ENCODE assay signal across 8 cellular contexts in genomic region chr14:87745507-87746118, GRCh38.
DNase-seq lines count a peak whose midpoint lies in the region; ATAC-seq and TF ChIP-seq lines count a peak whose summit lies in the region.

No MANE protein-coding gene starts in this region.

- no peak overlapping the region for H3K27ac ChIP-seq in MM.1S (ENCODE audit: low read length)
- H3K27ac ChIP-seq in right lobe of liver = no peak overlapping the region

- no peaks in the 10 kb centered on the region for H3F3A ChIP-seq in MM.1S (ENCODE audit: insufficient read depth, low read length)

- ATAC-seq in natural killer cell (no peak), GM21825 (IDR thresholded peaks at IDR 0.05; ENCODE audit: unreplicated experiment) (peak; percentile 69), right lobe of liver (peak; percentile 88 to 94 (median 92))
- no peak for ATAC-seq in natural killer cell treated with Interleukin-12 subunit alpha and Interleukin-12 subunit beta and Interleukin-15 and Interleukin-18, amount 100 ng/mL, for 72 hours

- H3K4me1 Mint-ChIP-seq in natural killer cell = no peaks in the 10 kb centered on the region
- no peaks in the 10 kb centered on the region for H3K4me1 Mint-ChIP-seq in natural killer cell treated with Interleukin-12 subunit alpha and Interleukin-12 subunit beta and Interleukin-15 and Interleukin-18, amount 100 ng/mL, for 72 hours (ENCODE audit: low read depth in 2 of 2)

- no peaks in the 10 kb centered on the region for H3K27me3 ChIP-seq in MM.1S (replicated peaks; ENCODE audit: insufficient read depth, low read length)
- no peaks in the 10 kb centered on the region for H3K27me3 ChIP-seq in right lobe of liver

- no peak for TF ChIP-seq POLR2A in right lobe of liver (IDR thresholded peaks at IDR 0.05)

- H3K79me2 ChIP-seq in MM.1S (ENCODE audit: low read length) = no peaks in the 10 kb centered on the region

- no peak overlapping the region for H3K9ac ChIP-seq in MM.1S (ENCODE audit: low read length)

- no peak overlapping the region for H3K27ac Mint-ChIP-seq in natural killer cell
- H3K27ac Mint-ChIP-seq in natural killer cell treated with Interleukin-12 subunit alpha and Interleukin-12 subunit beta and Interleukin-15 and Interleukin-18, amount 100 ng/mL, for 72 hours = no peak overlapping the region

- DNase-seq in natural killer cell (no peak), MM.1S (peak; percentile 7), amniotic epithelial cell (ENCODE audit: low read depth) (peak; percentile 2), right lobe of liver (peak in 1 of 3 donors; percentile 60), NCI-H2227 (lab: John Stamatoyannopoulos, UW; ENCODE audit: unreplicated experiment) (no peak), cortex of kidney (lab: John Stamatoyannopoulos, UW) (no peak)
- DNase-seq in natural killer cell treated with Interleukin-12 subunit alpha and Interleukin-12 subunit beta and Interleukin-15 and Interleukin-18, amount 100 ng/mL, for 72 hours (ENCODE audit: low spot score) = no peak

- H3K36me3 Mint-ChIP-seq in natural killer cell = no peaks in the 10 kb centered on the region
- H3K36me3 Mint-ChIP-seq in natural killer cell treated with Interleukin-12 subunit alpha and Interleukin-12 subunit beta and Interleukin-15 and Interleukin-18, amount 100 ng/mL, for 72 hours = no peaks in the 10 kb centered on the region

- no peak overlapping the region for H3K4me2 ChIP-seq in MM.1S (ENCODE audit: low read depth, low read length)

- H4K20me1 ChIP-seq in MM.1S (ENCODE audit: insufficient read depth, low read length) = no peaks in the 10 kb centered on the region

- H3K4me3 Mint-ChIP-seq in natural killer cell = no peak overlapping the region
- H3K4me3 Mint-ChIP-seq in natural killer cell treated with Interleukin-12 subunit alpha and Interleukin-12 subunit beta and Interleukin-15 and Interleukin-18, amount 100 ng/mL, for 72 hours = no peak overlapping the region

- H3K36me3 ChIP-seq in MM.1S (replicated peaks; ENCODE audit: insufficient read depth, low read length) (no peaks in the 10 kb centered on the region), right lobe of liver (no peaks in the 10 kb centered on the region)

- TF ChIP-seq CTCF in natural killer cell (IDR thresholded peaks at IDR 0.05) = peak; percentile 35
- TF ChIP-seq CTCF in MM.1S (IDR thresholded peaks at IDR 0.05; ENCODE audit: low read length) = peak; percentile 43
- peak; percentile 60 to 81 (median 75) for TF ChIP-seq CTCF in right lobe of liver (IDR thresholded peaks at IDR 0.05)

- H3K9me3 ChIP-seq in MM.1S (replicated peaks; ENCODE audit: insufficient read depth, low read length) (no peaks in the 10 kb centered on the region), right lobe of liver (no peaks in the 10 kb centered on the region)

- H2AFZ ChIP-seq in MM.1S (ENCODE audit: low read length) = no peak overlapping the region

- H3K4me1 ChIP-seq in MM.1S (ENCODE audit: low read length) (no peaks in the 10 kb centered on the region), right lobe of liver (no peaks in the 10 kb centered on the region)

- WGBS in right lobe of liver (ENCODE audit: insufficient coverage, low coverage, low lambda C conversion rate, missing lambda C conversion rate) = 3% methylated on average over 3 of the region's 3 CpGs

- no peak overlapping the region for H3K4me3 ChIP-seq in MM.1S (ENCODE audit: low read length)
- H3K4me3 ChIP-seq in right lobe of liver = no peak overlapping the region

- peaks cover 0 to 2% of the 10 kb centered on the region in 2 donors for H3K9me3 Mint-ChIP-seq in natural killer cell
- H3K9me3 Mint-ChIP-seq in natural killer cell treated with Interleukin-12 subunit alpha and Interleukin-12 subunit beta and Interleukin-15 and Interleukin-18, amount 100 ng/mL, for 72 hours = no peaks in the 10 kb centered on the region

- H3K9me2 ChIP-seq in MM.1S (replicated peaks; ENCODE audit: insufficient read depth, low read length) = no peaks in the 10 kb centered on the region

- no peaks in the 10 kb centered on the region for H3K27me3 Mint-ChIP-seq in natural killer cell (ENCODE audit: low read depth in 2 of 2)
- peaks cover 4 to 20% of the 10 kb centered on the region in 2 donors for H3K27me3 Mint-ChIP-seq in natural killer cell treated with Interleukin-12 subunit alpha and Interleukin-12 subunit beta and Interleukin-15 and Interleukin-18, amount 100 ng/mL, for 72 hours

- intact Hi-C loops in natural killer cell (cut with micrococcal nuclease) (no loop called here), right lobe of liver (cut with DNase I) (loop anchor here (10.0 kb wide), 1 partner anchor 149 kb away; no protein-coding TSS in a partner anchor)

Comparison
In these comparisons a context has a peak if more than half of its experiments do, and no peak if none do; other contexts are left out.
1. ATAC-seq: peak in GM21825 (single experiment) and right lobe of liver (4 of 4); none in natural killer cell (0 of 3) and natural killer cell treated with Interleukin-12 subunit alpha and Interleukin-12 subunit beta and Interleukin-15 and Interleukin-18, amount 100 ng/mL, for 72 hours (0 of 2).
2. DNase-seq: peak in MM.1S (single experiment) and amniotic epithelial cell (single experiment); none in natural killer cell (single experiment), natural killer cell treated with Interleukin-12 subunit alpha and Interleukin-12 subunit beta and Interleukin-15 and Interleukin-18, amount 100 ng/mL, for 72 hours (single experiment), NCI-H2227 (single experiment) and cortex of kidney (single experiment).
3. Peak in every context shown above with its lines, with median percentiles within 50 percentile points of each other: CTCF ChIP-seq.